9 cellular contexts compared by ENCODE assay signal in the genomic region with DNA sequence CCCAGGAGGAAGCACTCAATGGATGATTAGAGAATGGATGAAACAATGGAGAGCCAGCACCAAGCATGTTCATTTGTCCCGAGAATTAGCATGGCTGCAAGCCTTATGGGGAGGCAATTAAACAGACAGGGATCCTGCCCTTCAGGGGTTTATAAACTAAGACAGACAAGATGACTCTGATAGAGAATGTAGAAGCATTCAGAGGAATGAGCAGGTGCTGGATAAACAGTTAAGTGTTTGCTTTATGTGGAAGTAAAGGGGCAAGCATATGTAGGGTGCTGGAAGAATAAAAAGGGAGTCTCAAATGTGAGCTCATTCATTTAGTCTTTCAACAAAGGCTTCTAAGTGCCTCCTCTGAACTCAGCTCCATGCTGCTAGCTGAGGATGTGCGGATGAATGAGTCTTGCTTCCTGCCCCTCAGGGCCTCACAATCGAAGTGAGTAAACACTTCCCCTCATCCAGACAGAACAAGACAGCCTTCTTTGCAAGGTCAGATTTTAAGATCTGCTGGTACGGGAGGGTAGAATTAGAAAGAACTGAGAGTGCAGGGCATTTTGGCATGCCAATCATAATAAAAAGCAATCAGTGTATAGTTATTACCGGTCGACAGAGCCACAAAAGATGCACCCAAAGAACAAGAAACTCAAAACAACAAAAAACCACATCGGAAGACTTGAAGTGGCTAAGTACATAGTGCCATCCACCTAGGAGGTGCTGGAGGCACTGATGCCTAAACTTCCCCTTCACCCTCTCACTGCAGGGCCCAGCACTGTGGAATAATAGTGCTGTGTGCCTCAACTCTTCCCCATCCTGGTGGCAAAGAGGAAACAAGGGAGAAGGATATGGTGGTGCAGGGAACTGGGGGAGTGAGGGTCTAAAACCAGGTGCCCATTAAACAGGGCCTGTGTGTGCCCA.
DNase-seq lines count a peak whose midpoint lies in the region; ATAC-seq and TF ChIP-seq lines count a peak whose summit lies in the region.
"Had no signal": no experiment of that assay in that cellular context is flagged by ENCODE, and none has a peak within 500 bp of the region (broad histone marks: within the 10 kb centered on the region; RNA-seq: fewer than 3 reads in every experiment).

No MANE protein-coding gene starts in this region.

- H3K4me3 ChIP-seq in GM12865 (ENCODE audit: low read depth, low read length) (no peak overlapping the region), aorta (ENCODE audit: low read length in 2 of 2) (no peak overlapping the region), smooth muscle cell (no peak overlapping the region)

- H2AFZ ChIP-seq in smooth muscle cell (ENCODE audit: low read depth): no peak overlapping the region

- no peaks in the 10 kb centered on the region for H3F3A ChIP-seq in smooth muscle cell (ENCODE audit: low read depth)

- intact Hi-C loops in aorta (cut with DNase I): no loop called here

- H4K20me1 ChIP-seq in smooth muscle cell (ENCODE audit: low read depth): no peaks in the 10 kb centered on the region

- no peak overlapping the region for H3K9ac ChIP-seq in smooth muscle cell (ENCODE audit: low read depth)

- H3K9me3 ChIP-seq in aorta (ENCODE audit: control insufficient read depth, low read length): no peaks in the 10 kb centered on the region
- no peaks in the 10 kb centered on the region for H3K9me3 ChIP-seq in smooth muscle cell (replicated peaks; ENCODE audit: low read depth)

- H3K4me1 ChIP-seq in foreskin keratinocyte (peaks cover 8% of the 10 kb centered on the region), aorta (ENCODE audit: control insufficient read depth in 1 of 2, insufficient read depth in 2 of 2, low read length in 2 of 2) (no peaks in the 10 kb centered on the region), smooth muscle cell (ENCODE audit: low read depth) (peaks cover 12% of the 10 kb centered on the region)

- H3K27me3 ChIP-seq in foreskin keratinocyte (no peaks in the 10 kb centered on the region), aorta (ENCODE audit: control insufficient read depth in 1 of 2, insufficient read depth in 2 of 2, low read length in 1 of 2) (no peaks in the 10 kb centered on the region), smooth muscle cell (ENCODE audit: low read depth) (peaks cover 3% of the 10 kb centered on the region)

- DNase-seq in GM12865 (ENCODE audit: low read depth): peak; percentile 73
- DNase-seq in HT1080 (ENCODE audit: low read depth): peak; percentile 77
- peak; percentile 23 to 46 for DNase-seq in foreskin keratinocyte
- DNase-seq in aorta: no peak
- no peak for DNase-seq in smooth muscle cell (lab: John Stamatoyannopoulos, UW; ENCODE audit: unreplicated experiment)
- DNase-seq in activated naive CD4-positive, alpha-beta T cell treated with Interleukin-2 at 50 U/mL for 16 hours: no peak
- no peak for DNase-seq in SIG-M5 (lab: John Stamatoyannopoulos, UW)
- DNase-seq: NCI-H1694 had no signal

- H3K79me2 ChIP-seq in smooth muscle cell (ENCODE audit: low read depth): no peaks in the 10 kb centered on the region

- TF ChIP-seq CTCF in GM12865 (IDR thresholded peaks at IDR 0.05; ENCODE audit: insufficient read depth, low read depth, low read length, missing control alignments) (no peak), foreskin keratinocyte (conservative IDR thresholded peaks at IDR 0.05) (no peak), smooth muscle cell (IDR thresholded peaks at IDR 0.05; ENCODE audit: borderline replicate concordance, insufficient read depth, poor library complexity, severe bottlenecking) (no peak)

- H3K27ac ChIP-seq in foreskin keratinocyte (no peak overlapping the region), aorta (ENCODE audit: low read depth in 1 of 2, low read length in 2 of 2) (no peak overlapping the region), smooth muscle cell (ENCODE audit: low read depth) (no peak overlapping the region)

- H3K4me2 ChIP-seq in smooth muscle cell: no peak overlapping the region

- H3K36me3 ChIP-seq in aorta (ENCODE audit: control insufficient read depth in 1 of 2, insufficient read depth in 2 of 2, low read length in 1 of 2) (no peaks in the 10 kb centered on the region), smooth muscle cell (ENCODE audit: low read depth) (no peaks in the 10 kb centered on the region)

- WGBS in aorta, 2 donors: 70 to 72% methylated on average over 7 of the region's 7 CpGs
- 61% methylated on average over 7 of the region's 7 CpGs for WGBS in smooth muscle cell (ENCODE audit: low lambda C conversion rate)

- ATAC-seq in GM21390 (IDR thresholded peaks at IDR 0.05; ENCODE audit: unreplicated experiment): peak; percentile 80
- ATAC-seq in foreskin keratinocyte: peak; percentile 71
- no peak for ATAC-seq in aorta (ENCODE audit: low FRiP score)

Comparison
In these comparisons a context has a peak if more than half of its experiments do, and no peak if none do; other contexts are left out.
1. DNase-seq: peak in GM12865 (single experiment), HT1080 (single experiment) and foreskin keratinocyte (2 of 2); none in aorta (0 of 2), smooth muscle cell (single experiment), activated naive CD4-positive, alpha-beta T cell treated with Interleukin-2 at 50 U/mL for 16 hours (single experiment) and SIG-M5 (single experiment).